In genomic region chr13:49488563-49488962, GRCh38 we compare ENCODE assay signal across 11 cellular contexts.
"Had no signal": no experiment of that assay in that cellular context is flagged by ENCODE, and none has a peak within 500 bp of the region (broad histone marks: within the 10 kb centered on the region; RNA-seq: fewer than 3 reads in every experiment).

No MANE protein-coding gene starts in this region.

- H3K4me2 ChIP-seq: GM23338 had no signal

- H2AFZ ChIP-seq: GM23248, GM23338 had no signal

- H3K4me3 ChIP-seq: GM23248, GM23338, HAP-1 had no signal

- FAIRE-seq: H1, H54 had no signal

- ATAC-seq: GM23338, HCT116 had no signal

- H3K4me1 ChIP-seq: HAP-1 had no signal

- H3K9me3 ChIP-seq: HAP-1 had no signal

- DNase-seq: GM23248, GOT3, H7, H9, HCEC 1CT, HFFc6 had no signal

- H3K27ac ChIP-seq: GM23248 had no signal

- H3K9ac ChIP-seq: GM23248 had no signal
